In the genomic region with DNA sequence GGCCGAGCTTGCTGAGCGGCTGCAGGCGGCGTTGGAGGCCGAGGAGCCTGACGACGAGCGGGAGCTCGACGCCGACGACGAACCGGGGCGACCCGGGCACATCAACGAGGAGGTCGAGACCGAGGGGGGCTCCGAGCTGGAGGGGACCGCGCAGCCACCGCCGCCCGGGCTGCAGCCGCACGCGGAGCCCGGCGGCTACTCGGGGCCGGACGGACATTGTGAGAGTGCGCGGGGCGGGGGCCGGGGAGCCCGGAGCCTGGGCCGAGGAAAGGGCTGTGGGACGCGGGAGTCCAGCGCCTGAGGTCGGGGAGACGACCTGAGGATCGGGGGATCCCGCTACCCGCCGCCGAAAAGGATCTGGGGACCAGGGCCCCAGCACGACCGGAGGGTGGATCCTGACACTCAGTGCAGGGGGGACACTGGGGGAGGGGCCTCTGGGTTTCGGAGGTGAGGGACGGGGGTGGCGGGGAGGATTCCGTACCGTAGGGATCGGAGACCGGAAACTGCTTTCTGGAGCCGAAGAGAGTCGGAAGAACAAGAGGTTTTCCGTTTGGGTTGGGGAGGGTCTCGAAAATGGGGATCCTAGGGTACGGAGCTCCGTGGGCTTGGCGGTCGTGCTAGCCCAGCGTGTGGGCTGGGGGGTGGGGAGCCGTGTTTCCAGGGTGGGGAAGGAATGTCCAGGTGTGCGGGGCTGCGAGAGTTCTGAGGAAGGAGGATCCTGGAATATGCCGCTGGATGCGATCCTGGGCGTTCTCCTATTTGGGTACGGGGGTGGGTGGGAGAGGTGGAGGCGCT, we compare ENCODE assay signal across 8 cellular contexts. TPM values are rescaled to one million over a fixed set of nuclear protein-coding genes. Genes with fewer than 3 reads are reported as not detected.
DNase-seq lines count a peak whose midpoint lies in the region; ATAC-seq and TF ChIP-seq lines count a peak whose summit lies in the region.

No MANE protein-coding gene starts in this region.

- TF ChIP-seq CTCF in OCI-LY7 (conservative IDR thresholded peaks at IDR 0.05; ENCODE audit: low read length) (no peak), parathyroid adenoma (IDR thresholded peaks at IDR 0.05) (no peak)

- POLR2A ChIA-PET in OCI-LY7 (lab: Charles Lee), result interaction anchor here (0.6 to 1.4 kb wide), 3 partner anchors 20 to 1018 kb away, joined by 3 read pairs; partner anchors contain the start of gene B9D2

- peak; percentile 0 for ATAC-seq in GM21723 (IDR thresholded peaks at IDR 0.05; ENCODE audit: unreplicated experiment)

- peaks cover 15% of the 10 kb centered on the region for H3K4me1 ChIP-seq in OCI-LY7 (ENCODE audit: insufficient read depth, low read length, poor library complexity, severe bottlenecking)
- H3K4me1 ChIP-seq in parathyroid adenoma, result peaks cover 10% of the 10 kb centered on the region

- intact Hi-C loops in OCI-LY7 (cut with micrococcal nuclease; ENCODE audit: unreplicated experiment), result loop anchor here (2.0 to 5.0 kb wide), 4 partner anchors 62 to 467 kb away; partner anchors contain the start of genes EGLN2 and ERICH4

- peaks cover 47% of the 10 kb centered on the region for H3K36me3 ChIP-seq in OCI-LY7 (ENCODE audit: insufficient read depth, low read length)
- no peaks in the 10 kb centered on the region for H3K36me3 ChIP-seq in parathyroid adenoma (ENCODE audit: control insufficient read depth, insufficient read depth, low read length)

- peak overlapping the region; percentile 96 for H3K4me3 ChIP-seq in OCI-LY7 (ENCODE audit: low read depth, low read length, poor library complexity, severe bottlenecking)
- peak overlapping the region; percentile 94 for H3K4me3 ChIP-seq in parathyroid adenoma (ENCODE audit: low read depth, low read length)

- no peaks in the 10 kb centered on the region for H3K27me3 ChIP-seq in parathyroid adenoma (ENCODE audit: control insufficient read depth, insufficient read depth, low read length)

- CTCF ChIA-PET in OCI-LY7 (lab: Charles Lee; ENCODE audit: unreplicated experiment), result interaction anchor here (0.6 to 0.7 kb wide), 2 partner anchors 27 to 521 kb away, joined by 3 to 4 read pairs; no protein-coding TSS in a partner anchor

- H3K9me3 ChIP-seq in OCI-LY7 (ENCODE audit: low read length) (no peaks in the 10 kb centered on the region), parathyroid adenoma (ENCODE audit: control insufficient read depth, low read length) (no peaks in the 10 kb centered on the region)

- no peaks in the 10 kb centered on the region for H3K9me2 ChIP-seq in OCI-LY7 (ENCODE audit: insufficient read depth, low read length)

- peak overlapping the region; percentile 1; the same call in 1 of the 2 replicates for H2AFZ ChIP-seq in OCI-LY7 (ENCODE audit: low read length)
- H2AFZ ChIP-seq in parathyroid adenoma, result peak overlapping the region; percentile 74

- DNase-seq in Ammon's horn (ENCODE audit: low spot score) (peak; percentile 14), OCI-LY7 (ENCODE audit: low spot score) (peak; percentile 64), activated gamma-delta T cell (lab: John Stamatoyannopoulos, UW) (peak; percentile 29), glomerular visceral epithelial cell (ENCODE audit: extremely low spot score) (peak; percentile 64), ureter (ENCODE audit: low spot score) (peak; percentile 80), GM19240 (ENCODE audit: insufficient read length, low spot score) (no peak)

- H3K79me2 ChIP-seq in OCI-LY7 (ENCODE audit: insufficient read depth, low read depth, low read length) (peaks cover 60% of the 10 kb centered on the region), parathyroid adenoma (peaks cover 44% of the 10 kb centered on the region)

- BruUV-seq in OCI-LY7 (replicated peaks; lab: Mats Ljungman, UMichigan), result no TSS peak

- H4K20me1 ChIP-seq in OCI-LY7 (ENCODE audit: insufficient read depth, low read length), result peaks cover 19% of the 10 kb centered on the region

- H3K27ac ChIP-seq in OCI-LY7 (ENCODE audit: low read depth, low read length, poor library complexity, severe bottlenecking) (peak overlapping the region; percentile 83), parathyroid adenoma (peak overlapping the region; percentile 89)

- H3K4me2 ChIP-seq in OCI-LY7 (ENCODE audit: low read length) (peak overlapping the region; percentile 81), parathyroid adenoma (ENCODE audit: low read length) (peak overlapping the region; percentile 91)

- peak overlapping the region; percentile 81 for H3K9ac ChIP-seq in parathyroid adenoma

RNA-seq across cellular contexts. Expression of gene HNRNPUL1, which starts 0.6 kb away (rescaled TPM):
- total RNA-seq in OCI-LY7 (2014; rRNA removed; shearing (Covaris generic)), result 194 and 200 TPM in 2 replicates
- total RNA-seq in OCI-LY7 (2022) (360 and 377 TPM in 2 replicates), ureter (183 TPM)

RNA-seq across cellular contexts. Expression of gene CCDC97, which starts 45.2 kb away (rescaled TPM):
- 14.4 and 15.0 TPM in 2 replicates for total RNA-seq in OCI-LY7 (2014; rRNA removed; shearing (Covaris generic))
- total RNA-seq in OCI-LY7 (2022) (35.0 and 36.6 TPM in 2 replicates), ureter (38.3 TPM)

RNA-seq across cellular contexts. Expression of gene AXL, which starts 45.8 kb away (rescaled TPM):
- not detected in 2 replicates for total RNA-seq in OCI-LY7 (2014; rRNA removed; shearing (Covaris generic))
- total RNA-seq in OCI-LY7 (2022) (not detected in 2 replicates), ureter (40.1 TPM)

Comparison
In these comparisons a context has a peak if more than half of its experiments do, and no peak if none do; other contexts are left out.
1. RNA of gene AXL, which starts 45.8 kb away (total RNA-seq): 40.1 TPM in ureter (single experiment); not detected in OCI-LY7; every median in the first group is over 10 times any median in the second.